2 cellular contexts compared by ENCODE assay signal in the genomic region with DNA sequence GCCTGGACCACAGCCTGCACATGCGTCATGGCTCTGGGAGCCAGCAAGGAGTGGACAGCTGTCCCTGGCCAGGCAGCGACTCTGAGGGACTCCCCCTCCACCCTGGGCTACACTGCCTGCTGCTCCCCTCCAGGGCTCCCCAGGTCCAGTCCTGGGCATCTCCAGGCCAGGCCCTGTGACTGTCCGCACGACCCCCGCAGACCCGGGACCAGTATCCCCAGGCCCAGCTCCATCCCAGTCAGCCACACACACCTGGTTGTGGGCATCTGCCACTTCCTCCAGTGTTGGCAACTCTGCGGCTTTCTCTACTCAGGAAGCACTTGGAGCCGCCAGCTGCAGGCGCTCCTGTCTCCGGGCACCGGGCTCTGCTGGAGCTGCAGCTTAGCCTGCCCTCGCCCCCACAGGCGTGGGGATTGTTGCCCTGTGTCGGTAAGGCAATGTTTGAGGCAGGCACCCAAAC.
TF ChIP-seq lines count a peak whose summit lies in the region.

No MANE protein-coding gene starts in this region.

TF ChIP-seq in SK-N-SH treated with all-trans-retinoic acid at 6 μM for 48 hours, 23 proteins besides CTCF, POLR2A, EP300 and RAD21 (continued from another document):
- TF ChIP-seq, protein P1, sequence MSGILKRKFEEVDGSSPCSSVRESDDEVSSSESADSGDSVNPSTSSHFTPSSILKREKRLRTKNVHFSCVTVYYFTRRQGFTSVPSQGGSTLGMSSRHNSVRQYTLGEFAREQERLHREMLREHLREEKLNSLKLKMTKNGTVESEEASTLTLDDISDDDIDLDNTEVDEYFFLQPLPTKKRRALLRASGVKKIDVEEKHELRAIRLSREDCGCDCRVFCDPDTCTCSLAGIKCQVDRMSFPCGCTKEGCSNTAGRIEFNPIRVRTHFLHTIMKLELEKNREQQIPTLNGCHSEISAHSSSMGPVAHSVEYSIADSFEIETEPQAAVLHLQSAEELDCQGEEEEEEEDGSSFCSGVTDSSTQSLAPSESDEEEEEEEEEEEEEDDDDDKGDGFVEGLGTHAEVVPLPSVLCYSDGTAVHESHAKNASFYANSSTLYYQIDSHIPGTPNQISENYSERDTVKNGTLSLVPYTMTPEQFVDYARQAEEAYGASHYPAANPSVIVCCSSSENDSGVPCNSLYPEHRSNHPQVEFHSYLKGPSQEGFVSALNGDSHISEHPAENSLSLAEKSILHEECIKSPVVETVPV (CRISPR knock-in tag; IDR thresholded peaks at IDR 0.05), result no peak
- no peak for TF ChIP-seq RARB (CRISPR knock-in tag; IDR thresholded peaks at IDR 0.05)
- TF ChIP-seq, protein P2, sequence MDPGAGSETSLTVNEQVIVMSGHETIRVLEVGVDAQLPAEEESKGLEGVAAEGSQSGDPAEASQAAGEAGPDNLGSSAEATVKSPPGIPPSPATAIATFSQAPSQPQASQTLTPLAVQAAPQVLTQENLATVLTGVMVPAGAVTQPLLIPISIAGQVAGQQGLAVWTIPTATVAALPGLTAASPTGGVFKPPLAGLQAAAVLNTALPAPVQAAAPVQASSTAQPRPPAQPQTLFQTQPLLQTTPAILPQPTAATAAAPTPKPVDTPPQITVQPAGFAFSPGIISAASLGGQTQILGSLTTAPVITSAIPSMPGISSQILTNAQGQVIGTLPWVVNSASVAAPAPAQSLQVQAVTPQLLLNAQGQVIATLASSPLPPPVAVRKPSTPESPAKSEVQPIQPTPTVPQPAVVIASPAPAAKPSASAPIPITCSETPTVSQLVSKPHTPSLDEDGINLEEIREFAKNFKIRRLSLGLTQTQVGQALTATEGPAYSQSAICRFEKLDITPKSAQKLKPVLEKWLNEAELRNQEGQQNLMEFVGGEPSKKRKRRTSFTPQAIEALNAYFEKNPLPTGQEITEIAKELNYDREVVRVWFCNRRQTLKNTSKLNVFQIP (CRISPR knock-in tag; IDR thresholded peaks at IDR 0.05; ENCODE audit: borderline replicate concordance, low read depth), result no peak
- no peak for TF ChIP-seq GLIS3 (CRISPR knock-in tag; IDR thresholded peaks at IDR 0.05)

TF ChIP-seq in liver, 16 proteins besides CTCF, POLR2A, EP300 and RAD21 (continued from another document):
- TF ChIP-seq, protein P3, sequence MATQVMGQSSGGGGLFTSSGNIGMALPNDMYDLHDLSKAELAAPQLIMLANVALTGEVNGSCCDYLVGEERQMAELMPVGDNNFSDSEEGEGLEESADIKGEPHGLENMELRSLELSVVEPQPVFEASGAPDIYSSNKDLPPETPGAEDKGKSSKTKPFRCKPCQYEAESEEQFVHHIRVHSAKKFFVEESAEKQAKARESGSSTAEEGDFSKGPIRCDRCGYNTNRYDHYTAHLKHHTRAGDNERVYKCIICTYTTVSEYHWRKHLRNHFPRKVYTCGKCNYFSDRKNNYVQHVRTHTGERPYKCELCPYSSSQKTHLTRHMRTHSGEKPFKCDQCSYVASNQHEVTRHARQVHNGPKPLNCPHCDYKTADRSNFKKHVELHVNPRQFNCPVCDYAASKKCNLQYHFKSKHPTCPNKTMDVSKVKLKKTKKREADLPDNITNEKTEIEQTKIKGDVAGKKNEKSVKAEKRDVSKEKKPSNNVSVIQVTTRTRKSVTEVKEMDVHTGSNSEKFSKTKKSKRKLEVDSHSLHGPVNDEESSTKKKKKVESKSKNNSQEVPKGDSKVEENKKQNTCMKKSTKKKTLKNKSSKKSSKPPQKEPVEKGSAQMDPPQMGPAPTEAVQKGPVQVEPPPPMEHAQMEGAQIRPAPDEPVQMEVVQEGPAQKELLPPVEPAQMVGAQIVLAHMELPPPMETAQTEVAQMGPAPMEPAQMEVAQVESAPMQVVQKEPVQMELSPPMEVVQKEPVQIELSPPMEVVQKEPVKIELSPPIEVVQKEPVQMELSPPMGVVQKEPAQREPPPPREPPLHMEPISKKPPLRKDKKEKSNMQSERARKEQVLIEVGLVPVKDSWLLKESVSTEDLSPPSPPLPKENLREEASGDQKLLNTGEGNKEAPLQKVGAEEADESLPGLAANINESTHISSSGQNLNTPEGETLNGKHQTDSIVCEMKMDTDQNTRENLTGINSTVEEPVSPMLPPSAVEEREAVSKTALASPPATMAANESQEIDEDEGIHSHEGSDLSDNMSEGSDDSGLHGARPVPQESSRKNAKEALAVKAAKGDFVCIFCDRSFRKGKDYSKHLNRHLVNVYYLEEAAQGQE (IDR thresholded peaks at IDR 0.05), result no peak
- no peak for TF ChIP-seq SP1 (IDR thresholded peaks at IDR 0.05)
- TF ChIP-seq, protein P4, sequence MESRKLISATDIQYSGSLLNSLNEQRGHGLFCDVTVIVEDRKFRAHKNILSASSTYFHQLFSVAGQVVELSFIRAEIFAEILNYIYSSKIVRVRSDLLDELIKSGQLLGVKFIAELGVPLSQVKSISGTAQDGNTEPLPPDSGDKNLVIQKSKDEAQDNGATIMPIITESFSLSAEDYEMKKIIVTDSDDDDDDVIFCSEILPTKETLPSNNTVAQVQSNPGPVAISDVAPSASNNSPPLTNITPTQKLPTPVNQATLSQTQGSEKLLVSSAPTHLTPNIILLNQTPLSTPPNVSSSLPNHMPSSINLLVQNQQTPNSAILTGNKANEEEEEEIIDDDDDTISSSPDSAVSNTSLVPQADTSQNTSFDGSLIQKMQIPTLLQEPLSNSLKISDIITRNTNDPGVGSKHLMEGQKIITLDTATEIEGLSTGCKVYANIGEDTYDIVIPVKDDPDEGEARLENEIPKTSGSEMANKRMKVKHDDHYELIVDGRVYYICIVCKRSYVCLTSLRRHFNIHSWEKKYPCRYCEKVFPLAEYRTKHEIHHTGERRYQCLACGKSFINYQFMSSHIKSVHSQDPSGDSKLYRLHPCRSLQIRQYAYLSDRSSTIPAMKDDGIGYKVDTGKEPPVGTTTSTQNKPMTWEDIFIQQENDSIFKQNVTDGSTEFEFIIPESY (IDR thresholded peaks at IDR 0.05), result no peak
- TF ChIP-seq JUND (IDR thresholded peaks at IDR 0.05), result no peak
- no peak for TF ChIP-seq EGR1 (IDR thresholded peaks at IDR 0.05; ENCODE audit: low read depth in 2 of 2)
- no peak for TF ChIP-seq RXRA (IDR thresholded peaks at IDR 0.05)
- TF ChIP-seq, protein P5, sequence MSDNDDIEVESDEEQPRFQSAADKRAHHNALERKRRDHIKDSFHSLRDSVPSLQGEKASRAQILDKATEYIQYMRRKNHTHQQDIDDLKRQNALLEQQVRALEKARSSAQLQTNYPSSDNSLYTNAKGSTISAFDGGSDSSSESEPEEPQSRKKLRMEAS (IDR thresholded peaks at IDR 0.05), result no peak
- no peak for TF ChIP-seq HNF4A (conservative IDR thresholded peaks at IDR 0.05)
- TF ChIP-seq HNF4G (IDR thresholded peaks at IDR 0.05), result no peak
- TF ChIP-seq, protein P6, sequence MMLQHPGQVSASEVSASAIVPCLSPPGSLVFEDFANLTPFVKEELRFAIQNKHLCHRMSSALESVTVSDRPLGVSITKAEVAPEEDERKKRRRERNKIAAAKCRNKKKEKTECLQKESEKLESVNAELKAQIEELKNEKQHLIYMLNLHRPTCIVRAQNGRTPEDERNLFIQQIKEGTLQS (IDR thresholded peaks at IDR 0.05), result no peak
- no peak for TF ChIP-seq TAF1 (conservative IDR thresholded peaks at IDR 0.05)
- TF ChIP-seq FOXA2 (IDR thresholded peaks at IDR 0.05), result no peak
- TF ChIP-seq YY1 (IDR thresholded peaks at IDR 0.05), result no peak
- TF ChIP-seq FOXA1 (IDR thresholded peaks at IDR 0.05), result no peak
TF ChIP-seq in liver: peak in this region for 0.
